ENCODE assay signal across 8 cellular contexts in the genomic region with DNA sequence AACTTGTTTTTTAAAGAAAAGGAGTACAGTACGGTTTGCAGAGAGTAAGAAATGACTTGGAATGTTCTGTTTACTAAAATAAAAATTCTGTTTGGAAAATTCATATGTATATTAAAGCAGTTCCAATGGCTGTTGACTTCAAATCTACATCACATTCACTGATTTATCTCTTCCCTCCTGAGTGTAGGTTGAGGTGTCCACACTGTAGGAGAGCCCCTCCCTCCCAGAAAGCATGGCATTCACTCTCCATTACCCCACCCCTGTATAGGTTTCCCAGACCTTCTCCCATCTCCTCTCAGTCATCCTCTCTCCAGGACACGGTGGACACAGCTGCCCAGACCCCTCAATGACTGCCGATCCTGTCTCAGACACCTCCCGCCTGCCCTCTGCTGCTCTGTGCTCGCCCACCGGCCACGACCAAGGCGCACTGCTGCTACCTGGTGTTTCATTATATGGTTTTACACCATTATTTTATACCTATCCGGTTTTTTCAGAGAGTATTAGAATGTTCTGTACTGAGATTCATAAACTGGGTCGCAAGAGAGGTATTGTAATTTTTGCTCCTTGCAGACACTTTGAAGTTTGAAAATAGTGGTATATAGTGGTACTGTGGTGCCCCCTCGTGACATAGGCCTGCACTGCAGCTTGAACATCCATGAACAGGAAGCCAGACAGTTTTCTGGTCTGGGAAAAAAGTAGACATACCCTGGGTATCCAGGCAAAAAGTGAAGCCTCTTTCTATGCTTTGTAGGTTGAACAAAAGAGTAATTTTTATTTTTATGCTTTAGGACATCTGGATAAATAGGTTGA. TPM values are rescaled to one million over a fixed set of nuclear protein-coding genes. Genes with fewer than 3 reads are reported as not detected.
DNase-seq lines count a peak whose midpoint lies in the region; ATAC-seq, FAIRE-seq and TF ChIP-seq lines count a peak whose summit lies in the region.

No MANE protein-coding gene starts in this region.

- no peak for TF ChIP-seq POLR2A in uterus (IDR thresholded peaks at IDR 0.05)

- BruUV-seq in PC-3 (replicated peaks; lab: Mats Ljungman, UMichigan) = no TSS peak

- H2AFZ ChIP-seq in PC-3 (ENCODE audit: low read length) = peak overlapping the region; percentile 98
- H2AFZ ChIP-seq in osteoblast (ENCODE audit: low read length) = peak overlapping the region; percentile 88

- no peak overlapping the region for H3K27ac ChIP-seq in PC-3 (ENCODE audit: low read length)
- H3K27ac ChIP-seq in osteoblast (ENCODE audit: low read depth, low read length) = no peak overlapping the region
- H3K27ac ChIP-seq in uterus = no peak overlapping the region

- peak; percentile 63 for FAIRE-seq in A204.1 (lab: Jason Lieb, UNC)

- no peaks in the 10 kb centered on the region for H3K9me3 ChIP-seq in PC-3 (ENCODE audit: low read length)
- H3K9me3 ChIP-seq in osteoblast (ENCODE audit: low read depth, low read length) = no peaks in the 10 kb centered on the region
- no peaks in the 10 kb centered on the region for H3K9me3 ChIP-seq in uterus

- intact Hi-C loops in PC-3 (cut with micrococcal nuclease) = loop anchor here (1.0 kb wide), 1 partner anchor 225 kb away; no protein-coding TSS in a partner anchor
- intact Hi-C loops in uterus (cut with DNase I; ENCODE audit: low total_unique reads) = no loop called here

- H3K79me2 ChIP-seq in PC-3 (ENCODE audit: low read length) = no peaks in the 10 kb centered on the region
- H3K79me2 ChIP-seq in osteoblast (ENCODE audit: insufficient read depth, low read length) = no peaks in the 10 kb centered on the region

- H3K4me1 ChIP-seq in PC-3 (ENCODE audit: insufficient read depth, low read length) = no peaks in the 10 kb centered on the region
- H3K4me1 ChIP-seq in osteoblast (ENCODE audit: insufficient read depth, low read length) = no peaks in the 10 kb centered on the region
- no peaks in the 10 kb centered on the region for H3K4me1 ChIP-seq in uterus

- H3K4me3 ChIP-seq in PC-3 (ENCODE audit: low read length) (peak overlapping the region; percentile 66), fibroblast of the aortic adventitia (ENCODE audit: low read depth, low read length) (peak overlapping the region; percentile 29), osteoblast (ENCODE audit: insufficient read depth, low read length) (peak overlapping the region; percentile 50), uterus (no peak overlapping the region)

- TF ChIP-seq CTCF in GM12874 (IDR thresholded peaks at IDR 0.05; ENCODE audit: insufficient read depth, low read depth, low read length) (peak; percentile 44; the same call in 1 of the 2 replicates), PC-3 (conservative IDR thresholded peaks at IDR 0.05; ENCODE audit: low read depth, low read length) (peak; percentile 88), fibroblast of the aortic adventitia (IDR thresholded peaks at IDR 0.05; ENCODE audit: insufficient read depth, low read length) (peak; percentile 80), osteoblast (IDR thresholded peaks at IDR 0.05; ENCODE audit: extremely low read depth, low read depth, low read length) (peak; percentile 93), uterus (IDR thresholded peaks at IDR 0.05) (peak; percentile 39 to 56 (median 46))

- H3K9ac ChIP-seq in PC-3 (ENCODE audit: low read length) = no peak overlapping the region; the same call in 1 of the 2 replicates

- H3K4me2 ChIP-seq in PC-3 (ENCODE audit: low read length) (peak overlapping the region; percentile 96), osteoblast (ENCODE audit: insufficient read depth, low read length) (peak overlapping the region; percentile 80)

- H3K36me3 Mint-ChIP-seq in activated T-helper 17 cell treated with anti-CD3 and anti-CD28 coated beads, Interleukin-2, amount 50 U/mL, for 72 hours (ENCODE audit: low read depth) = no peaks in the 10 kb centered on the region

- H3K27me3 ChIP-seq in PC-3 (ENCODE audit: low read length) (peaks cover 4% of the 10 kb centered on the region; the same call in 1 of the 2 replicates), osteoblast (ENCODE audit: insufficient read depth, low read length) (peaks cover 31% of the 10 kb centered on the region), uterus (no peaks in the 10 kb centered on the region)

- H3K27me3 Mint-ChIP-seq in activated T-helper 17 cell treated with anti-CD3 and anti-CD28 coated beads, Interleukin-2, amount 50 U/mL, for 72 hours = peaks cover 7% of the 10 kb centered on the region

- peak overlapping the region; percentile 57 for H3K4me3 Mint-ChIP-seq in activated T-helper 17 cell treated with anti-CD3 and anti-CD28 coated beads, Interleukin-2, amount 50 U/mL, for 72 hours

- no peaks in the 10 kb centered on the region for H4K20me1 ChIP-seq in PC-3 (ENCODE audit: low read length)
- H4K20me1 ChIP-seq in osteoblast (ENCODE audit: insufficient read depth, low read length) = no peaks in the 10 kb centered on the region

- H3K9me2 ChIP-seq in PC-3 (replicated peaks; ENCODE audit: low read length) = no peaks in the 10 kb centered on the region

- CTCF ChIA-PET in PC-3 (lab: Charles Lee) = interaction anchor here (0.7 to 1.9 kb wide), 2 partner anchors 25 to 225 kb away, joined by 5 to 11 read pairs; no protein-coding TSS in a partner anchor

- POLR2A ChIA-PET in PC-3 (lab: Charles Lee; ENCODE audit: unreplicated experiment) = no interaction called here

- H3K27ac Mint-ChIP-seq in activated T-helper 17 cell treated with anti-CD3 and anti-CD28 coated beads, Interleukin-2, amount 50 U/mL, for 72 hours = no peak overlapping the region

- no peaks in the 10 kb centered on the region for H3K9me3 Mint-ChIP-seq in activated T-helper 17 cell treated with anti-CD3 and anti-CD28 coated beads, Interleukin-2, amount 50 U/mL, for 72 hours

- DNase-seq in PC-3 = peak; percentile 76
- peak; percentile 62 for DNase-seq in fibroblast of the aortic adventitia (ENCODE audit: low read depth)
- peak; percentile 72 for DNase-seq in osteoblast (ENCODE audit: insufficient read length, low spot score, missing footprints)
- DNase-seq in uterus = peak; percentile 28 to 29

- ATAC-seq in HG03442 (IDR thresholded peaks at IDR 0.05; ENCODE audit: unreplicated experiment) = peak; percentile 72
- peak; percentile 80 for ATAC-seq in PC-3
- ATAC-seq in activated T-helper 17 cell treated with anti-CD3 and anti-CD28 coated beads, Interleukin-2, amount 50 U/mL, for 72 hours (replicated peaks) = no peak

- no peaks in the 10 kb centered on the region for H3K4me1 Mint-ChIP-seq in activated T-helper 17 cell treated with anti-CD3 and anti-CD28 coated beads, Interleukin-2, amount 50 U/mL, for 72 hours

- H3K36me3 ChIP-seq in PC-3 (ENCODE audit: low read depth, low read length) (no peaks in the 10 kb centered on the region), osteoblast (ENCODE audit: insufficient read depth, low read length) (no peaks in the 10 kb centered on the region), uterus (no peaks in the 10 kb centered on the region)

- no peaks in the 10 kb centered on the region for H3F3A ChIP-seq in PC-3 (ENCODE audit: low read length, unreplicated experiment)

RNA-seq across cellular contexts. Expression of a gene that starts 38.8 kb away (rescaled TPM):
- 10.9 and 11.5 TPM in 2 replicates for total RNA-seq in PC-3 (2014; rRNA removed)
- 1 to 10 TPM; 5.0 to 7.3 TPM for total RNA-seq in activated T-helper 17 cell treated with anti-CD3 and anti-CD28 coated beads, Interleukin-2, amount 50 U/mL, for 72 hours
- total RNA-seq in fibroblast of the aortic adventitia (ENCODE audit: low replicate concordance) = 7.9 and 15.6 TPM in 2 replicates
- total RNA-seq in osteoblast = 6.5 and 13.0 TPM in 2 replicates
- total RNA-seq in uterus = 10 to 100 TPM; 34.4 to 80.4 (median 49.1) TPM

Comparison
In these comparisons a context has a peak if more than half of its experiments do, and no peak if none do; other contexts are left out.
1. H3K4me3 ChIP-seq: peak in PC-3 (single experiment), fibroblast of the aortic adventitia (single experiment) and osteoblast (single experiment); none in uterus (0 of 2).
2. Peak in every context shown above with its lines, with median percentiles within 50 percentile points of each other: CTCF ChIP-seq and DNase-seq.